Comparison of ENCODE assay signal across 19 cellular contexts in the genomic region with DNA sequence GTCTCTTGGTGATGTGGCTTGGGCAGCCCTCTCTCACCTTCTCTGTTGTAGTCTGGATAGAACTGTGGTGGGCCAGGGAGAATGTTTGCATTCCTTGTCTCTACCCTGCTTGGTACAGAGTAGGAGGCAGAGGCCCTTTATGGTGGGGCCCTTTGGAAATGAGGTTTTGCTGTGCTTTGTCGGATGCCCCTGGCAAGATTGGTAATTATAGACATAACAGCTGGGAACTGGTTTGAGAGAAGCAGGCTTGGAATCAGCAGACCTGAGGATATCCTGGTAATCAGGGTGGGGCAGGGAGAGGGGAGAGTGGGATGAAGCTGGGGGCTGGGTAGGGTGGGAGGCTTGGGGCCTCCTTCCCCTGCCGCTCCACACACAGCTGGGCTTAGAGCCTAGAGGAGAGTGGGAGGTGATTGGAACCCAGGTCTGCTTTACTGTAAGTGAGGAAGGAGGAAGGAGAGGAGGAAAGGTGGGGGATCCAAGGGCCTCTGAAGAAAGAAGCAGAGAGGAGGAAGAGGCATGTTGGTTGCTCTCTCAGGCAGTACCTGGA. TPM values are rescaled to one million over a fixed set of nuclear protein-coding genes. Genes with fewer than 3 reads are reported as not detected.
"Had no signal": no experiment of that assay in that cellular context is flagged by ENCODE, and none has a peak within 500 bp of the region (broad histone marks: within the 10 kb centered on the region; RNA-seq: fewer than 3 reads in every experiment).

No MANE protein-coding gene starts in this region.

- DNase-seq: activated CD4-positive, alpha-beta T cell treated with anti-CD3 and anti-CD28 coated beads for 4 hours; activated CD8-positive, alpha-beta T cell treated with anti-CD3 and anti-CD28 coated beads, Interleukin-2, amount 10 ng/mL, durations not matched to agents 7 days and 5 days; aorta; cerebellar nuclear complex; dermis blood vessel endothelial cell; effector memory CD8-positive, alpha-beta T cell; erythroblast; heart right ventricle; naive thymus-derived CD4-positive, alpha-beta T cell; occipital lobe; sigmoid colon; T-helper 17 cell; thyroid gland; uterus had no signal

- H3K4me1 ChIP-seq: breast epithelium, uterus had no signal

- H3K4me3 ChIP-seq: breast epithelium, gastroesophageal sphincter, heart right ventricle, lung, sigmoid colon, thyroid gland, uterus had no signal

- ATAC-seq: activated CD8-positive, alpha-beta T cell treated with anti-CD3 and anti-CD28 coated beads, Interleukin-2, amount 10 ng/mL, durations not matched to agents 7 days and 5 days; effector memory CD8-positive, alpha-beta T cell; gastroesophageal sphincter; heart right ventricle; naive thymus-derived CD4-positive, alpha-beta T cell; stimulated activated memory B cell treated with anti-CD40 and anti-IgM and Interleukin-4, amounts not matched to agents 10 μg/mL and 1 μg/mL and 100 μg/mL, for 72 hours; T-helper 17 cell had no signal

- H3K9me3 Mint-ChIP-seq: effector memory CD8-positive, alpha-beta T cell; naive thymus-derived CD4-positive, alpha-beta T cell; stimulated activated memory B cell treated with anti-CD40 and anti-IgM and Interleukin-4, amounts not matched to agents 10 μg/mL and 1 μg/mL and 100 μg/mL, for 72 hours had no signal

- H3K9me3 ChIP-seq: breast epithelium, gastroesophageal sphincter, heart right ventricle, sigmoid colon, thyroid gland, uterus had no signal

- H3K27ac ChIP-seq: breast epithelium, gastroesophageal sphincter, heart right ventricle, sigmoid colon, thyroid gland, uterus had no signal

- H3K27ac Mint-ChIP-seq: activated CD8-positive, alpha-beta T cell treated with anti-CD3 and anti-CD28 coated beads, Interleukin-2, amount 10 ng/mL, durations not matched to agents 7 days and 5 days; effector memory CD8-positive, alpha-beta T cell; stimulated activated memory B cell treated with anti-CD40 and anti-IgM and Interleukin-4, amounts not matched to agents 10 μg/mL and 1 μg/mL and 100 μg/mL, for 72 hours had no signal

- H3K4me3 Mint-ChIP-seq: activated CD8-positive, alpha-beta T cell treated with anti-CD3 and anti-CD28 coated beads, Interleukin-2, amount 10 ng/mL, durations not matched to agents 7 days and 5 days; effector memory CD8-positive, alpha-beta T cell; naive thymus-derived CD4-positive, alpha-beta T cell; stimulated activated memory B cell treated with anti-CD40 and anti-IgM and Interleukin-4, amounts not matched to agents 10 μg/mL and 1 μg/mL and 100 μg/mL, for 72 hours; T-helper 17 cell had no signal

- H3K36me3 ChIP-seq: breast epithelium, gastroesophageal sphincter, heart right ventricle, sigmoid colon, thyroid gland, uterus had no signal

- H3K27me3 ChIP-seq: breast epithelium, sigmoid colon, thyroid gland, uterus had no signal

- H3K36me3 Mint-ChIP-seq: naive thymus-derived CD4-positive, alpha-beta T cell; stimulated activated memory B cell treated with anti-CD40 and anti-IgM and Interleukin-4, amounts not matched to agents 10 μg/mL and 1 μg/mL and 100 μg/mL, for 72 hours had no signal

RNA-seq across cellular contexts. Expression of a gene that starts 5.0 kb away (rescaled TPM):
- total RNA-seq: activated CD8-positive, alpha-beta T cell treated with anti-CD3 and anti-CD28 coated beads, Interleukin-2, amount 10 ng/mL, durations not matched to agents 7 days and 5 days; pulmonary artery endothelial cell; T-helper 17 cell had no signal

RNA-seq across cellular contexts. Expression of a gene that starts 38.5 kb away (rescaled TPM):
- total RNA-seq: gastroesophageal sphincter, thyroid gland, uterus had no signal
